In genomic region chr10:129859536-129859935, GRCh38 we compare ENCODE assay signal across 8 cellular contexts.
"Had no signal": no experiment of that assay in that cellular context is flagged by ENCODE, and none has a peak within 500 bp of the region (broad histone marks: within the 10 kb centered on the region; RNA-seq: fewer than 3 reads in every experiment).

No MANE protein-coding gene starts in this region.

- FAIRE-seq: HTR-8/SVneo, K562 had no signal

- H3K9ac ChIP-seq: GM23248 had no signal

- H3K27ac ChIP-seq: GM23248 had no signal

- H3K4me3 ChIP-seq: GM23248, K562 had no signal

- DNase-seq: GM23248, GOT3, H7, HCEC 1CT, IMR-90, KG1 had no signal
